20 cellular contexts compared by ENCODE assay signal in genomic region chr10:122503004-122503403, GRCh38. TPM values are rescaled to one million over a fixed set of nuclear protein-coding genes. Genes with fewer than 3 reads are reported as not detected.
"Had no signal": no experiment of that assay in that cellular context is flagged by ENCODE, and none has a peak within 500 bp of the region (broad histone marks: within the 10 kb centered on the region; RNA-seq: fewer than 3 reads in every experiment).

No MANE protein-coding gene starts in this region.

- H3K36me3 Mint-ChIP-seq: activated CD4-positive, alpha-beta memory T cell treated with anti-CD3 and anti-CD28 coated beads for 36 hours; activated CD8-positive, alpha-beta memory T cell treated with anti-CD3 and anti-CD28 coated beads, Interleukin-2, amount 10 ng/mL, durations not matched to agents 7 days and 5 days; naive thymus-derived CD8-positive, alpha-beta T cell had no signal

- H3K27ac Mint-ChIP-seq: activated CD4-positive, alpha-beta memory T cell treated with anti-CD3 and anti-CD28 coated beads for 36 hours; activated CD8-positive, alpha-beta memory T cell treated with anti-CD3 and anti-CD28 coated beads, Interleukin-2, amount 10 ng/mL, durations not matched to agents 7 days and 5 days; activated T-cell treated with anti-CD3 and anti-CD28 coated beads, Interleukin-2, amount 50 U/mL, for 24 hours; progenitor cell of endocrine pancreas had no signal

- H3K4me1 Mint-ChIP-seq: activated CD8-positive, alpha-beta memory T cell treated with anti-CD3 and anti-CD28 coated beads, Interleukin-2, amount 10 ng/mL, durations not matched to agents 7 days and 5 days; naive thymus-derived CD8-positive, alpha-beta T cell had no signal

- DNase-seq: activated CD4-positive, alpha-beta memory T cell treated with anti-CD3 and anti-CD28 coated beads for 36 hours; activated CD8-positive, alpha-beta memory T cell treated with anti-CD3 and anti-CD28 coated beads, Interleukin-2, amount 10 ng/mL, durations not matched to agents 7 days and 5 days; activated naive CD4-positive, alpha-beta T cell treated with anti-CD3 and anti-CD28 coated beads, Interleukin-2, amount 50 U/mL, for 16 hours; activated T-cell treated with anti-CD3 and anti-CD28 coated beads, Interleukin-2, amount 50 U/mL, for 24 hours; brain microvascular endothelial cell; naive thymus-derived CD8-positive, alpha-beta T cell; right lobe of liver; spleen; stomach; thyroid gland; WERI-Rb-1 had no signal

- ATAC-seq: activated CD8-positive, alpha-beta memory T cell treated with anti-CD3 and anti-CD28 coated beads, Interleukin-2, amount 10 ng/mL, durations not matched to agents 7 days and 5 days; left lobe of liver; naive thymus-derived CD8-positive, alpha-beta T cell; right lobe of liver had no signal

- H3K27me3 ChIP-seq: brain microvascular endothelial cell, right lobe of liver, spleen, stomach, thyroid gland, vagina had no signal

- H3K4me3 ChIP-seq: right lobe of liver, spleen, stomach, thyroid gland, vagina had no signal

- H3K4me1 ChIP-seq: right lobe of liver had no signal

- H3K36me3 ChIP-seq: brain microvascular endothelial cell, spleen, thyroid gland, WERI-Rb-1 had no signal

- H3K9me3 Mint-ChIP-seq: activated CD4-positive, alpha-beta memory T cell treated with anti-CD3 and anti-CD28 coated beads for 36 hours; activated T-cell treated with anti-CD3 and anti-CD28 coated beads, Interleukin-2, amount 50 U/mL, for 24 hours; naive thymus-derived CD8-positive, alpha-beta T cell had no signal

- H3K27me3 Mint-ChIP-seq: activated CD4-positive, alpha-beta memory T cell treated with anti-CD3 and anti-CD28 coated beads for 36 hours; activated T-cell treated with anti-CD3 and anti-CD28 coated beads, Interleukin-2, amount 50 U/mL, for 24 hours had no signal

- H3K4me3 Mint-ChIP-seq: activated CD4-positive, alpha-beta memory T cell treated with anti-CD3 and anti-CD28 coated beads for 36 hours; activated CD8-positive, alpha-beta memory T cell treated with anti-CD3 and anti-CD28 coated beads, Interleukin-2, amount 10 ng/mL, durations not matched to agents 7 days and 5 days; activated T-cell treated with anti-CD3 and anti-CD28 coated beads, Interleukin-2, amount 50 U/mL, for 24 hours; naive thymus-derived CD8-positive, alpha-beta T cell had no signal

- H3K9me3 ChIP-seq: right lobe of liver, spleen, stomach, thyroid gland, vagina had no signal

- H3K27ac ChIP-seq: brain microvascular endothelial cell, right lobe of liver, spleen, thyroid gland, WERI-Rb-1 had no signal

RNA-seq across cellular contexts. Expression of gene HTRA1, which starts 41.7 kb away (rescaled TPM):
- total RNA-seq: activated CD4-positive, alpha-beta memory T cell treated with anti-CD3 and anti-CD28 coated beads for 36 hours; activated CD8-positive, alpha-beta memory T cell treated with anti-CD3 and anti-CD28 coated beads, Interleukin-2, amount 10 ng/mL, durations not matched to agents 7 days and 5 days; naive thymus-derived CD8-positive, alpha-beta T cell; T-helper 1 cell treated with Interleukin-12 subunit alpha and Interleukin-12 subunit beta and Interleukin-4 antibody, amounts not matched to agents 30 ng/mL and 1 ng/mL, for 36 hours had no signal
- polyA plus RNA-seq: naive thymus-derived CD8-positive, alpha-beta T cell had no signal

RNA-seq across cellular contexts. Expression of gene ARMS2, which starts 48.6 kb away (rescaled TPM):
- total RNA-seq: activated CD4-positive, alpha-beta memory T cell treated with anti-CD3 and anti-CD28 coated beads for 36 hours; activated CD8-positive, alpha-beta memory T cell treated with anti-CD3 and anti-CD28 coated beads, Interleukin-2, amount 10 ng/mL, durations not matched to agents 7 days and 5 days; cerebellum; dermis microvascular lymphatic vessel endothelial cell; left lobe of liver; mucosa of gallbladder; naive thymus-derived CD8-positive, alpha-beta T cell; progenitor cell of endocrine pancreas; right lobe of liver; spleen; stomach; T-helper 1 cell treated with Interleukin-12 subunit alpha and Interleukin-12 subunit beta and Interleukin-4 antibody, amounts not matched to agents 30 ng/mL and 1 ng/mL, for 36 hours; thyroid gland; vagina had no signal
- polyA plus RNA-seq: adipose tissue; esophagus; naive thymus-derived CD8-positive, alpha-beta T cell; spleen; stomach had no signal

RNA-seq across cellular contexts. Expression of gene DMBT1, which starts 57.5 kb away (rescaled TPM):
- total RNA-seq: activated CD4-positive, alpha-beta memory T cell treated with anti-CD3 and anti-CD28 coated beads for 36 hours; activated CD8-positive, alpha-beta memory T cell treated with anti-CD3 and anti-CD28 coated beads, Interleukin-2, amount 10 ng/mL, durations not matched to agents 7 days and 5 days; dermis microvascular lymphatic vessel endothelial cell; naive thymus-derived CD8-positive, alpha-beta T cell; T-helper 1 cell treated with Interleukin-12 subunit alpha and Interleukin-12 subunit beta and Interleukin-4 antibody, amounts not matched to agents 30 ng/mL and 1 ng/mL, for 36 hours; vagina had no signal
- polyA plus RNA-seq: naive thymus-derived CD8-positive, alpha-beta T cell had no signal
